In genomic region chr17:38933962-38934361, GRCh38 we compare ENCODE assay signal across 16 cellular contexts. TPM values are rescaled to one million over a fixed set of nuclear protein-coding genes. Genes with fewer than 3 reads are reported as not detected.
"Had no signal": no experiment of that assay in that cellular context is flagged by ENCODE, and none has a peak within 500 bp of the region (broad histone marks: within the 10 kb centered on the region; RNA-seq: fewer than 3 reads in every experiment).

No MANE protein-coding gene starts in this region.

RNA-seq across cellular contexts. Expression of gene FBXO47, which starts 33.2 kb away (rescaled TPM):
- total RNA-seq: colonic mucosa, dermis blood vessel endothelial cell, gastrocnemius medialis, glomerular endothelial cell, kidney, liver, lung, mononuclear cell, neural crest cell, omental fat pad, right atrium auricular region, sciatic nerve, skeletal muscle tissue, transverse colon, upper lobe of right lung had no signal
- polyA plus RNA-seq: esophagus, liver, lung had no signal
